ENCODE assay signal across 8 cellular contexts in the genomic region with DNA sequence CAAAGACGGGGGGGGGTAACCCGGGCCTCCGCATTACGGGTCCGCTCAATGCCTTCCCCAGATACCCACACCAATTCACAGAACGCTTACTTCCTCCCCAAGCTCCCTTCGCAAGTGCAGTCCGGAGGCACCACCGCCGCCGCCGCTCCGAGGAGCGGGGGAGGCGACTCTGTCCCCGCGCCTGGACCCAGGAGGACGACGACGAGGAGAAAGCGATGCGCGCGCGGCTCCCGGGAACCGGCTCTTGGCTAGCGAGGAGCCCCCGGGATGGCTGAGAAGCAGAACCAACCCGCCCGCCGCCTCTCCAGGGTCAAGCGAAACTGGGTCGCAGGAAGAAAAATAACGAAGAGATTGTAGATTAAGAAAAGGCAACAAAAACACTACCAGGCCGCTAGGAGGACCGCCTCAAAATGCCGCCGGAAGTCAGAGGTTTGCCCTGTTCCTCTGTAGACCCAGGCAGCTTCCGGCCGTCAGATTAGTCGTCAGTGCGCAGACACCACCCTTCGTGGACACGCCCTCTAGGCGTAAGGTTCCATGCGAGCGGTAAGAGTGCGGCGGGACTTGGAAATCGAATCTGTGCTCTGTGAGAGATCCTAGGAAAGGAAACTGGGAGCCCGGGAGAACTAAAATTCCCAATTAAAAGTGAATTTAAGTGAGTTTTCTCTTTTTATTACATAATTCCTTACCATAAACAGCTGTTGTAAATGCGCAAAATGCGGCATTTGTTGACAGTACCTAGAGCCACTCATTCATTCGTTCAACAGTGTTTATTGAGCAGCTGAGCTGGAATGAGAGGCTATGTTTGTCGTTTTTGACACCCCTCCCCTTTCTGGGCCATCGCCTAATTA. TPM values are rescaled to one million over a fixed set of nuclear protein-coding genes. Genes with fewer than 3 reads are reported as not detected.
A peak's percentile ranks its signal among the peaks of the same experiment; 100 is the strongest.
DNase-seq lines count a peak whose midpoint lies in the region; ATAC-seq and TF ChIP-seq lines count a peak whose summit lies in the region.

A gene with protein sequence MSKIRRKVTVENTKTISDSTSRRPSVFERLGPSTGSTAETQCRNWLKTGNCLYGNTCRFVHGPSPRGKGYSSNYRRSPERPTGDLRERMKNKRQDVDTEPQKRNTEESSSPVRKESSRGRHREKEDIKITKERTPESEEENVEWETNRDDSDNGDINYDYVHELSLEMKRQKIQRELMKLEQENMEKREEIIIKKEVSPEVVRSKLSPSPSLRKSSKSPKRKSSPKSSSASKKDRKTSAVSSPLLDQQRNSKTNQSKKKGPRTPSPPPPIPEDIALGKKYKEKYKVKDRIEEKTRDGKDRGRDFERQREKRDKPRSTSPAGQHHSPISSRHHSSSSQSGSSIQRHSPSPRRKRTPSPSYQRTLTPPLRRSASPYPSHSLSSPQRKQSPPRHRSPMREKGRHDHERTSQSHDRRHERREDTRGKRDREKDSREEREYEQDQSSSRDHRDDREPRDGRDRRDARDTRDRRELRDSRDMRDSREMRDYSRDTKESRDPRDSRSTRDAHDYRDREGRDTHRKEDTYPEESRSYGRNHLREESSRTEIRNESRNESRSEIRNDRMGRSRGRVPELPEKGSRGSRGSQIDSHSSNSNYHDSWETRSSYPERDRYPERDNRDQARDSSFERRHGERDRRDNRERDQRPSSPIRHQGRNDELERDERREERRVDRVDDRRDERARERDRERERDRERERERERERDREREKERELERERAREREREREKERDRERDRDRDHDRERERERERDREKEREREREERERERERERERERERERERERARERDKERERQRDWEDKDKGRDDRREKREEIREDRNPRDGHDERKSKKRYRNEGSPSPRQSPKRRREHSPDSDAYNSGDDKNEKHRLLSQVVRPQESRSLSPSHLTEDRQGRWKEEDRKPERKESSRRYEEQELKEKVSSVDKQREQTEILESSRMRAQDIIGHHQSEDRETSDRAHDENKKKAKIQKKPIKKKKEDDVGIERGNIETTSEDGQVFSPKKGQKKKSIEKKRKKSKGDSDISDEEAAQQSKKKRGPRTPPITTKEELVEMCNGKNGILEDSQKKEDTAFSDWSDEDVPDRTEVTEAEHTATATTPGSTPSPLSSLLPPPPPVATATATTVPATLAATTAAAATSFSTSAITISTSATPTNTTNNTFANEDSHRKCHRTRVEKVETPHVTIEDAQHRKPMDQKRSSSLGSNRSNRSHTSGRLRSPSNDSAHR (N-terminal part only) (minus strand): TSS at position 433 of the 848 bp plus-strand sequence. CDS start 7,239 bp downstream, outside the sequence.

- H3K4ac ChIP-seq in mesendoderm (ENCODE audit: low read depth, low read length) = peak within 1 kb of the TSS; percentile 77

- no peak within 1 kb of the TSS for H2BK5ac ChIP-seq in mesendoderm (ENCODE audit: low read length)

- no peaks in the 10 kb centered on the region for H3K9me3 ChIP-seq in HUES48 (ENCODE audit: control insufficient read depth, insufficient read depth, low read length)
- no peaks in the 10 kb centered on the region for H3K9me3 ChIP-seq in NT2/D1 (ENCODE audit: insufficient read depth, low read length)
- no peaks in the 10 kb centered on the region for H3K9me3 ChIP-seq in endocrine pancreas (ENCODE audit: control insufficient read depth, low read length)

- no peaks in the 10 kb centered on the region for H3K4me1 Mint-ChIP-seq in Calu3 (ENCODE audit: low read depth, unreplicated experiment)
- H3K4me1 Mint-ChIP-seq in activated CD8-positive, alpha-beta memory T cell treated with anti-CD3 and anti-CD28 coated beads, Interleukin-2, amount 10 ng/mL, durations not matched to agents 7 days and 5 days = peaks cover 38% of the 10 kb centered on the region

- intact Hi-C loops in Calu3 (cut with micrococcal nuclease; ENCODE audit: unreplicated experiment) = loop anchor here (5.0 kb wide), 1 partner anchor 75 kb away; no protein-coding TSS in a partner anchor

- peak within 1 kb of the TSS; percentile 69 for H3K27ac Mint-ChIP-seq in Calu3 (ENCODE audit: unreplicated experiment)
- peak within 1 kb of the TSS; percentile 99 for H3K27ac Mint-ChIP-seq in activated CD8-positive, alpha-beta memory T cell treated with anti-CD3 and anti-CD28 coated beads, Interleukin-2, amount 10 ng/mL, durations not matched to agents 7 days and 5 days

- no peaks in the 10 kb centered on the region for H3K9me3 Mint-ChIP-seq in Calu3 (ENCODE audit: low read depth, unreplicated experiment)
- H3K9me3 Mint-ChIP-seq in activated CD8-positive, alpha-beta memory T cell treated with anti-CD3 and anti-CD28 coated beads, Interleukin-2, amount 10 ng/mL, durations not matched to agents 7 days and 5 days (ENCODE audit: low read depth) = no peaks in the 10 kb centered on the region

- peak within 1 kb of the TSS; percentile 91 for H3K56ac ChIP-seq in mesendoderm (ENCODE audit: low read length)

- H3K4me1 ChIP-seq in HUES48 (ENCODE audit: control insufficient read depth, insufficient read depth, low read length) = peaks cover 3% of the 10 kb centered on the region; the same call in 1 of the 2 replicates
- H3K4me1 ChIP-seq in NT2/D1 (ENCODE audit: insufficient read depth, insufficient read length) = no peaks in the 10 kb centered on the region
- peaks cover 24% of the 10 kb centered on the region for H3K4me1 ChIP-seq in endocrine pancreas (ENCODE audit: control insufficient read depth, insufficient read depth, low read length)
- H3K4me1 ChIP-seq in mesendoderm (ENCODE audit: control insufficient read depth, low read depth, low read length) = peaks cover 2% of the 10 kb centered on the region

- peak; percentile 99 for ATAC-seq in GM21381 (IDR thresholded peaks at IDR 0.05; ENCODE audit: unreplicated experiment)
- ATAC-seq in activated CD8-positive, alpha-beta memory T cell treated with anti-CD3 and anti-CD28 coated beads, Interleukin-2, amount 10 ng/mL, durations not matched to agents 7 days and 5 days = peak; percentile 99

- no peak within 1 kb of the TSS for H2BK15ac ChIP-seq in mesendoderm (replicated peaks; ENCODE audit: low read depth)

- H3K18ac ChIP-seq in mesendoderm (ENCODE audit: low read length) = peak within 1 kb of the TSS; percentile 91

- H3K4me3 ChIP-seq in HUES48 (ENCODE audit: low read depth, low read length) = peak within 1 kb of the TSS; percentile 96
- H3K4me3 ChIP-seq in NT2/D1 (ENCODE audit: insufficient read length, low read depth) = peak within 1 kb of the TSS; percentile 78
- H3K4me3 ChIP-seq in endocrine pancreas (ENCODE audit: control insufficient read depth, insufficient read depth, low read length) = peak within 1 kb of the TSS; percentile 98
- peak within 1 kb of the TSS; percentile 64 for H3K4me3 ChIP-seq in mesendoderm (ENCODE audit: low read length)

- H3K79me1 ChIP-seq in mesendoderm (ENCODE audit: low read length) = no peaks in the 10 kb centered on the region

- DNase-seq in Calu3 (peak; percentile 86), NT2/D1 (ENCODE audit: low read depth, low spot score) (peak; percentile 91), mesendoderm (peak; percentile 99)
- peak; percentile 98 for DNase-seq in activated CD8-positive, alpha-beta memory T cell treated with anti-CD3 and anti-CD28 coated beads, Interleukin-2, amount 10 ng/mL, durations not matched to agents 7 days and 5 days
- DNase-seq in stimulated activated CD8-positive, alpha-beta memory T cell treated with anti-CD3 and anti-CD28 coated beads, Interleukin-15, amount 100 ng/mL, for 1 hour (ENCODE audit: low read depth) = peak; percentile 83

- peaks cover 16% of the 10 kb centered on the region for H3K36me3 Mint-ChIP-seq in Calu3 (ENCODE audit: insufficient read depth, unreplicated experiment)
- peaks cover 5% of the 10 kb centered on the region for H3K36me3 Mint-ChIP-seq in activated CD8-positive, alpha-beta memory T cell treated with anti-CD3 and anti-CD28 coated beads, Interleukin-2, amount 10 ng/mL, durations not matched to agents 7 days and 5 days

- H4K8ac ChIP-seq in mesendoderm (ENCODE audit: low read depth, low read length) = peak within 1 kb of the TSS; percentile 93

- H3K4me2 ChIP-seq in mesendoderm (ENCODE audit: low read length) = peak within 1 kb of the TSS; percentile 43

- CTCF ChIA-PET in Calu3 (lab: Charles Lee) = interaction anchor here (1.0 kb wide), 1 partner anchor 74 kb away, joined by 3 read pairs; no protein-coding TSS in a partner anchor
- CTCF ChIA-PET in activated CD8-positive, alpha-beta memory T cell treated with anti-CD3 and anti-CD28 coated beads, Interleukin-2, amount 10 ng/mL, durations not matched to agents 7 days and 5 days (lab: Charles Lee) = interaction anchor here (0.8 to 1.3 kb wide), 2 partner anchors 109 to 243 kb away, joined by 3 read pairs; no protein-coding TSS in a partner anchor

- H3K27me3 Mint-ChIP-seq in Calu3 (ENCODE audit: unreplicated experiment) = no peaks in the 10 kb centered on the region
- peaks cover 4% of the 10 kb centered on the region for H3K27me3 Mint-ChIP-seq in activated CD8-positive, alpha-beta memory T cell treated with anti-CD3 and anti-CD28 coated beads, Interleukin-2, amount 10 ng/mL, durations not matched to agents 7 days and 5 days

- no peaks in the 10 kb centered on the region for H3K36me3 ChIP-seq in HUES48 (ENCODE audit: control insufficient read depth, insufficient read depth, low read length)
- H3K36me3 ChIP-seq in NT2/D1 (ENCODE audit: insufficient read depth, insufficient read length, low read length) = no peaks in the 10 kb centered on the region
- H3K36me3 ChIP-seq in endocrine pancreas (ENCODE audit: control insufficient read depth, insufficient read depth, low read length) = no peaks in the 10 kb centered on the region
- H3K36me3 ChIP-seq in mesendoderm (ENCODE audit: control insufficient read depth, insufficient read depth, low read length) = no peaks in the 10 kb centered on the region

- no CpG with 5 or more reads among the region's 57 CpGs for WGBS in mesendoderm (ENCODE audit: extremely low coverage, insufficient coverage, low lambda C conversion rate)

- H4K5ac ChIP-seq in mesendoderm (ENCODE audit: low read length) = no peak within 1 kb of the TSS

- H3K4me3 Mint-ChIP-seq in Calu3 (ENCODE audit: low read depth, unreplicated experiment) = peak within 1 kb of the TSS; percentile 82
- peak within 1 kb of the TSS; percentile 94 for H3K4me3 Mint-ChIP-seq in activated CD8-positive, alpha-beta memory T cell treated with anti-CD3 and anti-CD28 coated beads, Interleukin-2, amount 10 ng/mL, durations not matched to agents 7 days and 5 days

- H2AK5ac ChIP-seq in mesendoderm (ENCODE audit: low read length) = no peak within 1 kb of the TSS

- H3K27ac ChIP-seq in HUES48 (ENCODE audit: low read depth, low read length) (peak within 1 kb of the TSS; percentile 94), mesendoderm (ENCODE audit: low read depth, low read length) (peak within 1 kb of the TSS; percentile 42)

- peak within 1 kb of the TSS; percentile 90 for H3K9ac ChIP-seq in HUES48 (ENCODE audit: low read depth, low read length)
- H3K9ac ChIP-seq in NT2/D1 (ENCODE audit: insufficient read length, low read depth) = peak within 1 kb of the TSS; percentile 84
- H3K9ac ChIP-seq in endocrine pancreas (ENCODE audit: control insufficient read depth, insufficient read depth, low read length) = peak within 1 kb of the TSS; percentile 91
- peak within 1 kb of the TSS; percentile 69 for H3K9ac ChIP-seq in mesendoderm (ENCODE audit: low read length)

- H3K23ac ChIP-seq in mesendoderm (ENCODE audit: low read length) = no peak within 1 kb of the TSS

- H3K27me3 ChIP-seq in HUES48 (ENCODE audit: control insufficient read depth, insufficient read depth, low read length) (no peaks in the 10 kb centered on the region), NT2/D1 (ENCODE audit: insufficient read depth, insufficient read length) (no peaks in the 10 kb centered on the region), endocrine pancreas (ENCODE audit: control insufficient read depth, insufficient read depth, low read length) (no peaks in the 10 kb centered on the region), mesendoderm (ENCODE audit: insufficient read depth, low read length, poor library complexity) (no peaks in the 10 kb centered on the region)

- no TSS peak for BruUV-seq in Calu3 (replicated peaks; lab: Mats Ljungman, UMichigan)

- no peak within 1 kb of the TSS for H2BK120ac ChIP-seq in mesendoderm (ENCODE audit: low read depth, low read length)

- TF ChIP-seq CTCF in Calu3 (IDR thresholded peaks at IDR 0.05; ENCODE audit: unreplicated experiment) = peak; percentile 26

- peaks cover 34% of the 10 kb centered on the region for H3K79me2 ChIP-seq in mesendoderm (ENCODE audit: control insufficient read depth, insufficient read depth, low read length)

RNA-seq across cellular contexts. Expression of the gene that starts here (rescaled TPM):
- total RNA-seq in Calu3 (2022) = 28.5 and 31.7 TPM in 2 replicates
- 10 to 100 TPM; 38.5 to 41.6 TPM for total RNA-seq in activated CD8-positive, alpha-beta memory T cell treated with anti-CD3 and anti-CD28 coated beads, Interleukin-2, amount 10 ng/mL, durations not matched to agents 7 days and 5 days
- 62.0 TPM for polyA plus RNA-seq in mesendoderm (2013, experiment 1 of 2)
- 60.4 TPM for polyA plus RNA-seq in mesendoderm (2013, experiment 2 of 2)

Comparison
In these comparisons a context has a peak if more than half of its experiments do, and no peak if none do; other contexts are left out.
1. Peak in every context shown above with its lines: DNase-seq, ATAC-seq, H3K4me3 ChIP-seq and H3K27ac ChIP-seq.